Comparison of ENCODE assay signal across 11 cellular contexts in genomic region chr3:160981217-160981938, GRCh38.
DNase-seq lines count a peak whose midpoint lies in the region; ATAC-seq, FAIRE-seq and TF ChIP-seq lines count a peak whose summit lies in the region.
"Had no signal": no experiment of that assay in that cellular context is flagged by ENCODE, and none has a peak within 500 bp of the region (broad histone marks: within the 10 kb centered on the region; RNA-seq: fewer than 3 reads in every experiment).

No MANE protein-coding gene starts in this region.

- no peak overlapping the region for H3K27ac ChIP-seq in GM12878 (ENCODE audit: control insufficient read depth, insufficient read depth)
- H3K27ac ChIP-seq: thoracic aorta had no signal

- H3K27me3 Mint-ChIP-seq in stimulated activated naive CD8-positive, alpha-beta T cell treated with anti-CD3 and anti-CD28 coated beads, Interleukin-15, amount 100 ng/mL, for 72 hours: no peaks in the 10 kb centered on the region

- no peaks in the 10 kb centered on the region for H3K36me3 ChIP-seq in GM12878 (ENCODE audit: control insufficient read depth in 2 of 2, insufficient read depth in 2 of 2, low read length in 1 of 2)
- H3K36me3 ChIP-seq: thoracic aorta had no signal

- RAD21 ChIA-PET in GM12878 (lab: Charles Lee; ENCODE audit: unreplicated experiment): no interaction called here

- no peak for TF ChIP-seq CTCF in AG10803 (conservative IDR thresholded peaks at IDR 0.05; ENCODE audit: low read length)
- TF ChIP-seq CTCF in GM12878 (IDR thresholded peaks at IDR 0.05 in 2 of 3, conservative IDR thresholded peaks at IDR 0.05 in 1 of 3; ENCODE audit: control insufficient read depth in 2 of 3, extremely low read depth in 1 of 3, insufficient read depth in 1 of 3, low read depth in 3 of 3, low read length in 3 of 3): no peak

- in situ Hi-C loops in GM12878 (cut with MboI): no loop called here

- TF ChIP-seq RAD21 in GM12878 (IDR thresholded peaks at IDR 0.05; ENCODE audit: insufficient read depth, low read depth, low read length): no peak

- no peak for TF ChIP-seq EP300 in GM12878 (IDR thresholded peaks at IDR 0.05; ENCODE audit: borderline replicate concordance in 1 of 2, control insufficient read depth in 1 of 2, low read depth in 2 of 2, low read length in 2 of 2)

- no peaks in the 10 kb centered on the region for H3K4me1 ChIP-seq in GM12878 (ENCODE audit: control insufficient read depth, insufficient read depth, low read length)

- peak; percentile 71 for ATAC-seq in GM19372 (IDR thresholded peaks at IDR 0.05; ENCODE audit: low read depth, unreplicated experiment)
- peak; percentile 84 for ATAC-seq in HG03354 (IDR thresholded peaks at IDR 0.05; ENCODE audit: poor library complexity, severe bottlenecking, unreplicated experiment)
- peak; percentile 96 for ATAC-seq in GM12878
- peak; percentile 95 for ATAC-seq in stimulated activated naive CD8-positive, alpha-beta T cell treated with anti-CD3 and anti-CD28 coated beads, Interleukin-15, amount 100 ng/mL, for 72 hours
- ATAC-seq in HG03025 (IDR thresholded peaks at IDR 0.05; ENCODE audit: low FRiP score, unreplicated experiment): no peak

- peak overlapping the region; percentile 95 to 97 for H3K27ac Mint-ChIP-seq in stimulated activated naive CD8-positive, alpha-beta T cell treated with anti-CD3 and anti-CD28 coated beads, Interleukin-15, amount 100 ng/mL, for 72 hours

- CTCF ChIA-PET in GM12878 (lab: Yijun Ruan, JAX): interaction anchor here (0.6 kb wide), 1 partner anchor 323 kb away, joined by 3 read pairs; no protein-coding TSS in a partner anchor

- no peak overlapping the region for H3K4me2 ChIP-seq in GM12878 (ENCODE audit: control insufficient read depth, insufficient read depth)

- FAIRE-seq in GM12878 (lab: Jason Lieb, UNC): no peak
- FAIRE-seq: G401.6, islet of Langerhans had no signal

- no peaks in the 10 kb centered on the region for H3K79me2 ChIP-seq in GM12878 (ENCODE audit: control insufficient read depth, insufficient read depth, low read length)

- H3K9ac ChIP-seq in GM12878 (ENCODE audit: control insufficient read depth, insufficient read depth, low read length): no peak overlapping the region

- no TSS peak for BruUV-seq in GM12878 (replicated peaks; lab: Mats Ljungman, UMichigan)

- H3K4me3 ChIP-seq in AG10803 (ENCODE audit: low read length) (no peak overlapping the region), GM12878 (no peak overlapping the region)
- H3K4me3 ChIP-seq: thoracic aorta had no signal

- H3K9me3 Mint-ChIP-seq in stimulated activated naive CD8-positive, alpha-beta T cell treated with anti-CD3 and anti-CD28 coated beads, Interleukin-15, amount 100 ng/mL, for 72 hours: peaks cover 22 to 29% of the 10 kb centered on the region in 2 donors

- peaks cover 27% of the 10 kb centered on the region for H3K4me1 Mint-ChIP-seq in stimulated activated naive CD8-positive, alpha-beta T cell treated with anti-CD3 and anti-CD28 coated beads, Interleukin-15, amount 100 ng/mL, for 72 hours

- intact Hi-C loops in GM12878 (cut with micrococcal nuclease; ENCODE audit: unreplicated experiment): no loop called here

- H2AFZ ChIP-seq in GM12878 (ENCODE audit: control insufficient read depth, low read depth, low read length): no peak overlapping the region

- POLR2A ChIA-PET in GM12878 (lab: Charles Lee): no interaction called here

- peak overlapping the region; percentile 45 to 59 for H3K4me3 Mint-ChIP-seq in stimulated activated naive CD8-positive, alpha-beta T cell treated with anti-CD3 and anti-CD28 coated beads, Interleukin-15, amount 100 ng/mL, for 72 hours

- no peaks in the 10 kb centered on the region for H3K27me3 ChIP-seq in GM12878 (replicated peaks in 1 of 2; ENCODE audit: control insufficient read depth in 2 of 2, insufficient read depth in 2 of 2, low read length in 1 of 2)

- DNase-seq in AG10803 (ENCODE audit: low read depth): peak; percentile 3
- peak; percentile 31 for DNase-seq in GM12878 (ENCODE audit: low read depth, low spot score)
- peak; percentile 64 to 84 for DNase-seq in stimulated activated naive CD8-positive, alpha-beta T cell treated with anti-CD3 and anti-CD28 coated beads, Interleukin-15, amount 100 ng/mL, for 72 hours
- no peak for DNase-seq in DMS79 treated with DMSO at 0.1 percent for 48 hours (lab: John Stamatoyannopoulos, UW)
- no peak for DNase-seq in epidermal melanocyte (ENCODE audit: insufficient read length, low spot score)

- no peaks in the 10 kb centered on the region; the same call in 2 of the 3 replicates for H3K9me3 ChIP-seq in GM12878 (replicated peaks; ENCODE audit: control insufficient read depth, insufficient read depth, low read length)
- H3K9me3 ChIP-seq: thoracic aorta had no signal

- H4K20me1 ChIP-seq in GM12878 (ENCODE audit: control insufficient read depth, insufficient read depth): no peaks in the 10 kb centered on the region

- 65% methylated on average over 3 of the region's 3 CpGs for WGBS in GM12878 (ENCODE audit: insufficient coverage, insufficient replicate concordance, low lambda C conversion rate, missing lambda C conversion rate)

- TF ChIP-seq POLR2A in GM12878 (IDR thresholded peaks at IDR 0.05; ENCODE audit: low read depth, low read length): no peak

- SMC1A ChIA-PET in GM12878 (lab: Charles Lee; ENCODE audit: uncharacterized antibody, unreplicated experiment): interaction anchor here (0.7 kb wide), 1 partner anchor 20 kb away, joined by 3 read pairs; no protein-coding TSS in a partner anchor

TF ChIP-seq in GM12878, 131 proteins besides CTCF, POLR2A, EP300 and RAD21:
- TF ChIP-seq ATF2 (IDR thresholded peaks at IDR 0.05; ENCODE audit: low read length): peak; percentile 3; the same call in 1 of the 2 replicates
- TF ChIP-seq RUNX3 (IDR thresholded peaks at IDR 0.05; ENCODE audit: low read length): peak; percentile 47
- no peak for TF ChIP-seq HDAC6 (IDR thresholded peaks at IDR 0.05; ENCODE audit: unreplicated experiment)
- TF ChIP-seq BCL11A (IDR thresholded peaks at IDR 0.05; ENCODE audit: low read depth, low read length): peak; percentile 15; the same call in 1 of the 2 replicates
- no peak for TF ChIP-seq SKIL (IDR thresholded peaks at IDR 0.05; ENCODE audit: low read depth, poor library complexity, severe bottlenecking)
- no peak for TF ChIP-seq BMI1 (IDR thresholded peaks at IDR 0.05; ENCODE audit: borderline replicate concordance)
- 0 out of 4 replicates have a peak, but pooled peaks of 1 of the 2 experiments have one; percentile 10 for TF ChIP-seq ETV6 (conservative IDR thresholded peaks at IDR 0.05 in 1 of 2, IDR thresholded peaks at IDR 0.05 in 1 of 2; ENCODE audit: borderline replicate concordance in 1 of 2, low read depth in 1 of 2)
- no peak for TF ChIP-seq CEBPZ (IDR thresholded peaks at IDR 0.05; ENCODE audit: low read depth, low read length)

Comparison
In these comparisons a context has a peak if more than half of its experiments do, and no peak if none do; other contexts are left out.
1. DNase-seq: peak in AG10803 (single experiment), GM12878 (single experiment) and stimulated activated naive CD8-positive, alpha-beta T cell treated with anti-CD3 and anti-CD28 coated beads, Interleukin-15, amount 100 ng/mL, for 72 hours (2 of 2); none in DMS79 treated with DMSO at 0.1 percent for 48 hours (single experiment) and epidermal melanocyte (single experiment).